In the genomic region with DNA sequence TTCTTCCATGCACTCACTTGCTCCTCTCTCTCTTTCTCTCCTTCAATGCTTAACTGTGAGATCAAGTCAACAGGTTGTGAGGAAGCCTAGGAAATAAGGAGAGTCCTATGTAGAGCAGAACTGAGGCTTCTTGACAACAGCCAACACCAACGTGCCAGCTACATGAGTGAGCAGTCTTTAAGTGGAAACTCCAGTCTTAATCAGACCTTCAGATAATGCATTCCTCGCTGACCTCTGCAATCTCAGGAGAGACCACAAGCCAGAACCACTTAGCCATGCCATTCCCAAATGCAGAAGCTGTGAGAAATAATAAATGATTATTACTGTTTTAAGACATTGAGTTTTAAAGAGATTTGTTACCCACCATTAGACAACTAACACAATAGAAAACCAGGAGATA, we compare ENCODE assay signal across 23 cellular contexts. TPM values are rescaled to one million over a fixed set of nuclear protein-coding genes. Genes with fewer than 3 reads are reported as not detected.
"Had no signal": no experiment of that assay in that cellular context is flagged by ENCODE, and none has a peak within 500 bp of the region (broad histone marks: within the 10 kb centered on the region; RNA-seq: fewer than 3 reads in every experiment).

No MANE protein-coding gene starts in this region.

- H3K27me3 ChIP-seq: esophagus muscularis mucosa, gastrocnemius medialis, right lobe of liver, testis, tibial nerve had no signal

- H3K27ac ChIP-seq: epithelial cell of prostate, esophagus muscularis mucosa, gastrocnemius medialis, left ventricle myocardium inferior, lower lobe of right lung, parathyroid adenoma, prostate gland, right lobe of liver, spleen, testis, tibial nerve had no signal

- H3K4me1 ChIP-seq: gastrocnemius medialis, parathyroid adenoma, prostate gland, right lobe of liver, testis had no signal

- ATAC-seq: effector memory CD8-positive, alpha-beta T cell; gastrocnemius medialis; lower lobe of right lung; naive thymus-derived CD4-positive, alpha-beta T cell; right lobe of liver; stimulated activated naive B cell treated with anti-CD40 and anti-IgM and Interleukin-4, amounts not matched to agents 10 μg/mL and 1 μg/mL and 100 μg/mL, for 72 hours; stimulated activated naive CD8-positive, alpha-beta T cell treated with anti-CD3 and anti-CD28 coated beads, Interleukin-15, amount 100 ng/mL, for 72 hours had no signal

- H3K79me2 ChIP-seq: parathyroid adenoma had no signal

- H3K9me3 ChIP-seq: esophagus muscularis mucosa, gastrocnemius medialis, left ventricle myocardium inferior, lower lobe of right lung, prostate gland, right lobe of liver, spleen, testis had no signal

- DNase-seq: effector memory CD8-positive, alpha-beta T cell; gastrocnemius medialis; glutamatergic neuron; immature natural killer cell; left ventricle myocardium inferior; lower lobe of right lung; mesenchymal stem cell; midbrain; naive thymus-derived CD4-positive, alpha-beta T cell; nephron progenitor cell; right lobe of liver; spleen; stimulated activated CD4-positive, alpha-beta T cell treated with anti-CD3 and anti-CD28 coated beads, Interleukin-15, amount 100 ng/mL, for 24 hours; stimulated activated CD4-positive, alpha-beta T cell treated with anti-CD3 and anti-CD28 coated beads, Interleukin-1b, Interleukin-23, amount 100 ng/mL, for 48 hours; stimulated activated CD4-positive, alpha-beta T cell treated with anti-CD3 and anti-CD28 coated beads, Interleukin-4, amount 100 ng/mL, for 4 hours; stimulated activated naive B cell treated with anti-CD40 and anti-IgM and Interleukin-4, amounts not matched to agents 10 μg/mL and 1 μg/mL and 100 μg/mL, for 72 hours; stimulated activated naive CD8-positive, alpha-beta T cell treated with anti-CD3 and anti-CD28 coated beads, Interleukin-15, amount 100 ng/mL, for 72 hours; testis had no signal

- H3K36me3 ChIP-seq: esophagus muscularis mucosa, gastrocnemius medialis, left ventricle myocardium inferior, lower lobe of right lung, prostate gland, right lobe of liver, spleen, tibial nerve had no signal

- H3K9ac ChIP-seq: parathyroid adenoma had no signal

- H2AFZ ChIP-seq: parathyroid adenoma had no signal

- H3K4me3 ChIP-seq: esophagus muscularis mucosa, gastrocnemius medialis, left ventricle myocardium inferior, lower lobe of right lung, prostate gland, right lobe of liver, spleen, testis, tibial nerve had no signal

RNA-seq across cellular contexts. Expression of a gene that starts 6.1 kb away (rescaled TPM):
- polyA plus RNA-seq: immature natural killer cell had no signal
